ENCODE assay signal across 7 cellular contexts in the genomic region with DNA sequence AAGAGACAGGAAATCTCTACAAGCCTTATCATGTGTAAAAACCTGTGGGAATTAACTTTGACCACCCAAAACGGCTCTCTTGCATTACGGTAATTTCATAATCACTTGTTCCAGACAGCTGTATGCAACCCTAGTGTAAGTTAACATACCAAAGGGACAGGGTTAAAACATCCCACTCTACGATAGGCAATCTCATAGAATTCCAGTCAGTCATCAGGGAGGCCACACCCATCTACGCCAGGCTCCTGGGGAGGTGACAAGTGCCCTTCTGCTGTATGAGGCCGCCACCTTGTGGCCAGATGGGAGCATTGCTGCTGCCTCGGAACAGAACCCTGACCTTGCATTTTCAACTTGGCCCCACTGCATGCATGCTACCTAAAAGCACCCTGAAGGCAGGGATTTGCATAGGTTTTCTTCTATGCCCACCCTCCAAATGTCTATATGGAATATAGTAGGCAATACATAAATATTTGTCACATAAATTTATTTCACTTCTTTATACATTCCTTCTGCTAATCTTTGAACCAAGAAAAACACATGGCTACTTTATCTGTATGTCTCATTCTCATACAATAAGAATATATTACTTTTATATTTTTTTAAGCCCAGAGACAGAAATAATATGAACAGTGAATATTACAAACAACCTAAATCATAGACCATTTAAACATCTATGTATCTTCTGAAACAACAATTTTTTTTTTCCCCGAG. TPM values are rescaled to one million over a fixed set of nuclear protein-coding genes. Genes with fewer than 3 reads are reported as not detected.
A peak's percentile ranks its signal among the peaks of the same experiment; 100 is the strongest.
DNase-seq lines count a peak whose midpoint lies in the region; ATAC-seq and TF ChIP-seq lines count a peak whose summit lies in the region.

No MANE protein-coding gene starts in this region.

- TF ChIP-seq POLR2A in GM18505 (IDR thresholded peaks at IDR 0.05; ENCODE audit: borderline replicate concordance, extremely low read depth, insufficient read depth, insufficient read length), result no peak

- H3K27ac ChIP-seq in coronary artery (peak overlapping the region in 1 of 2 donors; percentile 26), liver (ENCODE audit: low read depth in 1 of 2, low read length in 2 of 2) (no peak overlapping the region)

- peak; percentile 100 for TF ChIP-seq RAD21 in liver (IDR thresholded peaks at IDR 0.05)

- no peaks in the 10 kb centered on the region for H3K36me3 ChIP-seq in liver (ENCODE audit: control insufficient read depth in 4 of 4, insufficient read depth in 3 of 4, low read depth in 1 of 4, low read length in 3 of 4)

- no peak overlapping the region for H3K9ac ChIP-seq in liver (ENCODE audit: low read depth in 1 of 2, low read length in 2 of 2)

- TF ChIP-seq CTCF in coronary artery (IDR thresholded peaks at IDR 0.05) (peak; percentile 89), liver (IDR thresholded peaks at IDR 0.05; ENCODE audit: low read depth, low read length, missing input control) (peak; percentile 100)

- H3K9me3 ChIP-seq in liver (ENCODE audit: control insufficient read depth in 4 of 4, low read length in 3 of 4), result no peaks in the 10 kb centered on the region

- ATAC-seq in GM18505 (IDR thresholded peaks at IDR 0.05; ENCODE audit: unreplicated experiment) (peak; percentile 81), HG03520 (IDR thresholded peaks at IDR 0.05; ENCODE audit: unreplicated experiment) (peak; percentile 76)

- peaks cover 0 to 4% (median 0%) of the 10 kb centered on the region in 4 donors for H3K4me1 ChIP-seq in liver (ENCODE audit: control insufficient read depth in 4 of 4, insufficient read depth in 4 of 4, low read length in 3 of 4)

- H3K27me3 ChIP-seq in liver (ENCODE audit: control insufficient read depth in 4 of 4, insufficient read depth in 4 of 4, low read length in 3 of 4), result no peaks in the 10 kb centered on the region

- peak overlapping the region; percentile 45 for H3K4me3 ChIP-seq in coronary artery
- H3K4me3 ChIP-seq in liver (ENCODE audit: low read depth in 1 of 3, low read length in 3 of 3), result no peak overlapping the region

- DNase-seq in NCI-H69 (lab: John Stamatoyannopoulos, UW) (peak; percentile 96), coronary artery (ENCODE audit: low spot score) (peak; percentile 94)
- peak; percentile 90 for DNase-seq in activated CD4-positive, alpha-beta T cell treated with anti-CD3 and anti-CD28 coated beads for 48 hours
- DNase-seq in stimulated activated CD4-positive, alpha-beta T cell treated with anti-CD3 and anti-CD28 coated beads, TNF-alpha, amount 100 ng/mL, for 1 hour (ENCODE audit: low read depth in 3 of 3, low spot score in 1 of 3), result peak; percentile 56 to 75 (median 71)

- 18% methylated on average over 7 of the region's 7 CpGs for WGBS in liver

TF ChIP-seq in liver, 16 proteins besides CTCF, POLR2A, EP300 and RAD21:
- TF ChIP-seq, protein P1, sequence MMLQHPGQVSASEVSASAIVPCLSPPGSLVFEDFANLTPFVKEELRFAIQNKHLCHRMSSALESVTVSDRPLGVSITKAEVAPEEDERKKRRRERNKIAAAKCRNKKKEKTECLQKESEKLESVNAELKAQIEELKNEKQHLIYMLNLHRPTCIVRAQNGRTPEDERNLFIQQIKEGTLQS (IDR thresholded peaks at IDR 0.05), result peak; percentile 22
- peak; percentile 19 for TF ChIP-seq SP1 (IDR thresholded peaks at IDR 0.05)
- peak; percentile 41 to 42 for TF ChIP-seq HNF4A (conservative IDR thresholded peaks at IDR 0.05)
- TF ChIP-seq, protein P2, sequence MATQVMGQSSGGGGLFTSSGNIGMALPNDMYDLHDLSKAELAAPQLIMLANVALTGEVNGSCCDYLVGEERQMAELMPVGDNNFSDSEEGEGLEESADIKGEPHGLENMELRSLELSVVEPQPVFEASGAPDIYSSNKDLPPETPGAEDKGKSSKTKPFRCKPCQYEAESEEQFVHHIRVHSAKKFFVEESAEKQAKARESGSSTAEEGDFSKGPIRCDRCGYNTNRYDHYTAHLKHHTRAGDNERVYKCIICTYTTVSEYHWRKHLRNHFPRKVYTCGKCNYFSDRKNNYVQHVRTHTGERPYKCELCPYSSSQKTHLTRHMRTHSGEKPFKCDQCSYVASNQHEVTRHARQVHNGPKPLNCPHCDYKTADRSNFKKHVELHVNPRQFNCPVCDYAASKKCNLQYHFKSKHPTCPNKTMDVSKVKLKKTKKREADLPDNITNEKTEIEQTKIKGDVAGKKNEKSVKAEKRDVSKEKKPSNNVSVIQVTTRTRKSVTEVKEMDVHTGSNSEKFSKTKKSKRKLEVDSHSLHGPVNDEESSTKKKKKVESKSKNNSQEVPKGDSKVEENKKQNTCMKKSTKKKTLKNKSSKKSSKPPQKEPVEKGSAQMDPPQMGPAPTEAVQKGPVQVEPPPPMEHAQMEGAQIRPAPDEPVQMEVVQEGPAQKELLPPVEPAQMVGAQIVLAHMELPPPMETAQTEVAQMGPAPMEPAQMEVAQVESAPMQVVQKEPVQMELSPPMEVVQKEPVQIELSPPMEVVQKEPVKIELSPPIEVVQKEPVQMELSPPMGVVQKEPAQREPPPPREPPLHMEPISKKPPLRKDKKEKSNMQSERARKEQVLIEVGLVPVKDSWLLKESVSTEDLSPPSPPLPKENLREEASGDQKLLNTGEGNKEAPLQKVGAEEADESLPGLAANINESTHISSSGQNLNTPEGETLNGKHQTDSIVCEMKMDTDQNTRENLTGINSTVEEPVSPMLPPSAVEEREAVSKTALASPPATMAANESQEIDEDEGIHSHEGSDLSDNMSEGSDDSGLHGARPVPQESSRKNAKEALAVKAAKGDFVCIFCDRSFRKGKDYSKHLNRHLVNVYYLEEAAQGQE (IDR thresholded peaks at IDR 0.05), result no peak
- no peak for TF ChIP-seq GABPA (IDR thresholded peaks at IDR 0.05 in 1 of 2, conservative IDR thresholded peaks at IDR 0.05 in 1 of 2)
- TF ChIP-seq FOXA1 (IDR thresholded peaks at IDR 0.05), result no peak
- TF ChIP-seq NR2F2 (IDR thresholded peaks at IDR 0.05), result peak; percentile 53
- TF ChIP-seq RXRA (IDR thresholded peaks at IDR 0.05), result peak; percentile 54 to 68
- TF ChIP-seq, protein P3, sequence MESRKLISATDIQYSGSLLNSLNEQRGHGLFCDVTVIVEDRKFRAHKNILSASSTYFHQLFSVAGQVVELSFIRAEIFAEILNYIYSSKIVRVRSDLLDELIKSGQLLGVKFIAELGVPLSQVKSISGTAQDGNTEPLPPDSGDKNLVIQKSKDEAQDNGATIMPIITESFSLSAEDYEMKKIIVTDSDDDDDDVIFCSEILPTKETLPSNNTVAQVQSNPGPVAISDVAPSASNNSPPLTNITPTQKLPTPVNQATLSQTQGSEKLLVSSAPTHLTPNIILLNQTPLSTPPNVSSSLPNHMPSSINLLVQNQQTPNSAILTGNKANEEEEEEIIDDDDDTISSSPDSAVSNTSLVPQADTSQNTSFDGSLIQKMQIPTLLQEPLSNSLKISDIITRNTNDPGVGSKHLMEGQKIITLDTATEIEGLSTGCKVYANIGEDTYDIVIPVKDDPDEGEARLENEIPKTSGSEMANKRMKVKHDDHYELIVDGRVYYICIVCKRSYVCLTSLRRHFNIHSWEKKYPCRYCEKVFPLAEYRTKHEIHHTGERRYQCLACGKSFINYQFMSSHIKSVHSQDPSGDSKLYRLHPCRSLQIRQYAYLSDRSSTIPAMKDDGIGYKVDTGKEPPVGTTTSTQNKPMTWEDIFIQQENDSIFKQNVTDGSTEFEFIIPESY (IDR thresholded peaks at IDR 0.05), result no peak
- TF ChIP-seq YY1 (IDR thresholded peaks at IDR 0.05), result peak; percentile 32
- TF ChIP-seq, protein P4, sequence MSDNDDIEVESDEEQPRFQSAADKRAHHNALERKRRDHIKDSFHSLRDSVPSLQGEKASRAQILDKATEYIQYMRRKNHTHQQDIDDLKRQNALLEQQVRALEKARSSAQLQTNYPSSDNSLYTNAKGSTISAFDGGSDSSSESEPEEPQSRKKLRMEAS (IDR thresholded peaks at IDR 0.05), result no peak
- TF ChIP-seq HNF4G (IDR thresholded peaks at IDR 0.05), result no peak
- TF ChIP-seq JUND (IDR thresholded peaks at IDR 0.05), result no peak

RNA-seq across cellular contexts. Expression of a gene that starts 12.6 kb away (rescaled TPM):
- under 1 TPM; 0.14 to 0.33 TPM for total RNA-seq in liver
- polyA plus RNA-seq in liver, result under 1 TPM in 1 of 2 donors, not detected in 1; 0.16 TPM

RNA-seq across cellular contexts. Expression of a gene that starts 12.7 kb away (rescaled TPM):
- total RNA-seq in liver, result 10 to 100 TPM in 1 of 2 donors, 1 to 10 TPM in 1; 9.2 to 12.6 TPM
- 1 to 10 TPM; 7.3 to 7.6 TPM for polyA plus RNA-seq in liver
